In genomic region chr14:20790439-20791116, GRCh38 we compare ENCODE assay signal across 1 cellular context.
TF ChIP-seq lines count a peak whose summit lies in the region.

No MANE protein-coding gene starts in this region.

TF ChIP-seq in K562, 482 proteins besides CTCF, POLR2A, EP300 and RAD21:
- TF ChIP-seq IFI16 (CRISPR knock-in tag; IDR thresholded peaks at IDR 0.05), result no peak
- TF ChIP-seq POLR2G (IDR thresholded peaks at IDR 0.05; ENCODE audit: low read depth, low read length), result no peak
- no peak for TF ChIP-seq MCM3 (IDR thresholded peaks at IDR 0.05)
- no peak for TF ChIP-seq ZNF512 (tag; IDR thresholded peaks at IDR 0.05)
- TF ChIP-seq EWSR1 (IDR thresholded peaks at IDR 0.05; ENCODE audit: borderline replicate concordance, low read depth, partially characterized antibody), result no peak
- TF ChIP-seq SPI1 (IDR thresholded peaks at IDR 0.05; ENCODE audit: borderline replicate concordance, low read depth, low read length), result no peak
- no peak for TF ChIP-seq HMGXB4 (CRISPR knock-in tag; IDR thresholded peaks at IDR 0.05)
- no peak for TF ChIP-seq CREB5 (CRISPR knock-in tag; IDR thresholded peaks at IDR 0.05)
- TF ChIP-seq FOXJ3 (CRISPR knock-in tag; IDR thresholded peaks at IDR 0.05), result no peak
- no peak for TF ChIP-seq SNRNP70 (optimal IDR thresholded peaks at IDR 0.05; ENCODE audit: low read depth, low read length)
- no peak for TF ChIP-seq CEBPZ (IDR thresholded peaks at IDR 0.05; ENCODE audit: borderline replicate concordance, low read depth, low read length)
- TF ChIP-seq CREB3L1 (IDR thresholded peaks at IDR 0.05; ENCODE audit: borderline replicate concordance, low read depth), result no peak
- TF ChIP-seq LCOR (CRISPR knock-in tag; IDR thresholded peaks at IDR 0.05), result no peak
- no peak for TF ChIP-seq CEBPG (CRISPR knock-in tag; IDR thresholded peaks at IDR 0.05)
- no peak for TF ChIP-seq CEBPG (tag; conservative IDR thresholded peaks at IDR 0.05 in 1 of 2, IDR thresholded peaks at IDR 0.05 in 1 of 2)
- no peak for TF ChIP-seq ETV5 (CRISPR knock-in tag; IDR thresholded peaks at IDR 0.05; ENCODE audit: low read depth)
